27 cellular contexts compared by ENCODE assay signal in genomic region chr12:109789649-109790048, GRCh38. TPM values are rescaled to one million over a fixed set of nuclear protein-coding genes. Genes with fewer than 3 reads are reported as not detected.
DNase-seq lines count a peak whose midpoint lies in the region; ATAC-seq, FAIRE-seq and TF ChIP-seq lines count a peak whose summit lies in the region.
"Had no signal": no experiment of that assay in that cellular context is flagged by ENCODE, and none has a peak within 500 bp of the region (broad histone marks: within the 10 kb centered on the region; RNA-seq: fewer than 3 reads in every experiment).

No MANE protein-coding gene starts in this region.

- H4K20me1 ChIP-seq in K562 (replicated peaks; ENCODE audit: control insufficient read depth, insufficient read depth, low read length): 0 out of 2 replicates have a peak, but pooled peaks cover 3% of the 10 kb centered on the region
- H4K20me1 ChIP-seq: BLaER1 had no signal

- no peaks in the 10 kb centered on the region for H3K27me3 ChIP-seq in H7 (ENCODE audit: control insufficient read depth, insufficient read depth, low read length)
- H3K27me3 ChIP-seq in K562 (ENCODE audit: control insufficient read depth in 2 of 2, insufficient read depth in 2 of 2, low read length in 2 of 2): peaks cover 22 to 67% of the 10 kb centered on the region in 2 experiments
- H3K27me3 ChIP-seq: BLaER1 had no signal

- H3K4me3 Mint-ChIP-seq in type B pancreatic cell: no peak overlapping the region
- H3K4me3 Mint-ChIP-seq: CD14-positive monocyte; CD4-positive, alpha-beta memory T cell; CD4-positive, CD25-positive, alpha-beta regulatory T cell had no signal

- CTCF ChIA-PET in HEK293 (lab: Yijun Ruan, JAX) (interaction anchor here (0.6 to 1.9 kb wide), 3 partner anchors 10 to 63 kb away, joined by 4 to 7 read pairs (median 5); no protein-coding TSS in a partner anchor), K562 (lab: Yijun Ruan, JAX; ENCODE audit: low intra/inter-chr PET ratio) (no interaction called here), GM10248 (lab: Yijun Ruan, JAX) (no interaction called here)

- intact Hi-C loops in K562 (cut with micrococcal nuclease) (no loop called here), cardiac septum (cut with DNase I) (no loop called here)

- in situ Hi-C loops in K562 (cut with MboI): no loop called here

- no peaks in the 10 kb centered on the region for H3K36me3 Mint-ChIP-seq in type B pancreatic cell
- H3K36me3 Mint-ChIP-seq: CD14-positive monocyte; CD4-positive, alpha-beta memory T cell; CD4-positive, CD25-positive, alpha-beta regulatory T cell; CD8-positive, alpha-beta memory T cell had no signal

- no peaks in the 10 kb centered on the region for H3K27me3 Mint-ChIP-seq in type B pancreatic cell

- no peaks in the 10 kb centered on the region for H3K4me1 ChIP-seq in HEK293 (ENCODE audit: control insufficient read depth, insufficient read depth, low read length)
- peaks cover 0 to 4% of the 10 kb centered on the region in 2 experiments; a peak in 1 of 5 replicates for H3K4me1 ChIP-seq in K562 (replicated peaks in 1 of 2; ENCODE audit: control insufficient read depth in 2 of 2, insufficient read depth in 2 of 2, low read length in 2 of 2)
- H3K4me1 ChIP-seq: BE2C, BLaER1 had no signal

- no peak for TF ChIP-seq CTCF in HEK293 (tag by site-specific recombination; IDR thresholded peaks at IDR 0.05)
- TF ChIP-seq CTCF in K562 (IDR thresholded peaks at IDR 0.05 in 2 of 3, conservative IDR thresholded peaks at IDR 0.05 in 1 of 3; ENCODE audit: insufficient read depth in 2 of 3, low read depth in 1 of 3, low read length in 3 of 3): no peak
- TF ChIP-seq CTCF in fibroblast of mammary gland (conservative IDR thresholded peaks at IDR 0.05; ENCODE audit: control insufficient read depth, insufficient read depth, low read depth, low read length): no peak
- no peak for TF ChIP-seq CTCF in type B pancreatic cell (conservative IDR thresholded peaks at IDR 0.05)
- TF ChIP-seq CTCF in GM10248 (IDR thresholded peaks at IDR 0.05; ENCODE audit: control extremely low read depth, extremely low read depth, low read depth, missing control alignments): no peak

- no peaks in the 10 kb centered on the region for H3K9me3 Mint-ChIP-seq in type B pancreatic cell
- H3K9me3 Mint-ChIP-seq: CD14-positive monocyte; CD4-positive, CD25-positive, alpha-beta regulatory T cell; CD8-positive, alpha-beta memory T cell had no signal

- no peak overlapping the region for H3K9ac ChIP-seq in K562 (ENCODE audit: insufficient read depth in 1 of 2, low read depth in 2 of 2, low read length in 2 of 2)
- H3K9ac ChIP-seq: BLaER1 had no signal

- H3K4me1 Mint-ChIP-seq in type B pancreatic cell (ENCODE audit: unreplicated experiment): peaks cover 4% of the 10 kb centered on the region
- H3K4me1 Mint-ChIP-seq: CD14-positive monocyte; CD4-positive, alpha-beta memory T cell; CD4-positive, CD25-positive, alpha-beta regulatory T cell; CD8-positive, alpha-beta memory T cell had no signal

- no peak overlapping the region for H3K27ac ChIP-seq in HEK293 (ENCODE audit: extremely low read depth, low read depth, low read length)
- no peak overlapping the region for H3K27ac ChIP-seq in K562 (ENCODE audit: extremely low read depth, low read depth, low read length)
- H3K27ac ChIP-seq: BLaER1 had no signal

- H3K79me2 ChIP-seq in K562 (ENCODE audit: control insufficient read depth, insufficient read depth, low read length): no peaks in the 10 kb centered on the region

- no peak overlapping the region for H3K4me2 ChIP-seq in K562 (ENCODE audit: insufficient read depth, low read length)
- H3K4me2 ChIP-seq: BLaER1 had no signal

- TF ChIP-seq POLR2A in K562 (conservative IDR thresholded peaks at IDR 0.05): no peak

- H2AFZ ChIP-seq in K562 (ENCODE audit: low read depth, low read length): no peak overlapping the region

- no peaks in the 10 kb centered on the region for H3K9me1 ChIP-seq in K562 (ENCODE audit: control insufficient read depth, insufficient read depth, low read length)

- H3K4me3 ChIP-seq in H7 (ENCODE audit: insufficient read depth, low read depth, low read length): no peak overlapping the region
- no peak overlapping the region for H3K4me3 ChIP-seq in HEK293 (ENCODE audit: low read depth, low read length)
- no peak overlapping the region for H3K4me3 ChIP-seq in K562
- H3K4me3 ChIP-seq in fibroblast of mammary gland (ENCODE audit: control insufficient read depth, low read depth, low read length): no peak overlapping the region
- H3K4me3 ChIP-seq: BLaER1 had no signal

- no peak for TF ChIP-seq RAD21 in K562 (CRISPR knock-in tag; conservative IDR thresholded peaks at IDR 0.05 in 1 of 2, IDR thresholded peaks at IDR 0.05 in 1 of 2)

- TF ChIP-seq EP300 in K562 (IDR thresholded peaks at IDR 0.05; ENCODE audit: low read length): no peak

- H3K36me3 ChIP-seq in H7 (replicated peaks; ENCODE audit: control insufficient read depth, insufficient read depth, low read length) (no peaks in the 10 kb centered on the region; the same call in 1 of the 2 replicates), HEK293 (ENCODE audit: control insufficient read depth in 2 of 2, insufficient read depth in 1 of 2, low read length in 2 of 2) (peaks cover 0 to 6% of the 10 kb centered on the region in 2 experiments; a peak in 1 of 3 replicates), K562 (ENCODE audit: control insufficient read depth, insufficient read depth, low read length) (no peaks in the 10 kb centered on the region)
- H3K36me3 ChIP-seq: BE2C, BLaER1 had no signal

- POLR2A ChIA-PET in HEK293 (lab: Yijun Ruan, JAX) (no interaction called here), K562 (lab: Yijun Ruan, JAX) (no interaction called here), GM10248 (lab: Yijun Ruan, JAX) (no interaction called here)

- no peak overlapping the region for H3K27ac Mint-ChIP-seq in type B pancreatic cell
- H3K27ac Mint-ChIP-seq: CD14-positive monocyte; CD4-positive, CD25-positive, alpha-beta regulatory T cell; CD8-positive, alpha-beta memory T cell had no signal

- no peak for FAIRE-seq in K562 (lab: Jason Lieb, UNC)
- FAIRE-seq: A204.1, GM12891, GM19239 had no signal

- WGBS in K562 (ENCODE audit: insufficient coverage, low coverage, missing lambda C conversion rate): 0% methylated on average over 1 of the region's 1 CpG

- H3K9me3 ChIP-seq in HEK293 (ENCODE audit: control insufficient read depth, insufficient read depth, low read depth, low read length) (no peaks in the 10 kb centered on the region), K562 (replicated peaks; ENCODE audit: control insufficient read depth, insufficient read depth, low read depth, low read length) (no peaks in the 10 kb centered on the region; the same call in 1 of the 2 replicates)
- H3K9me3 ChIP-seq: BLaER1 had no signal

- DNase-seq in H7 (peak; percentile 51), K562 (ENCODE audit: extremely low read depth in 1 of 4, low spot score in 3 of 4) (no peak), fibroblast of mammary gland (ENCODE audit: low read depth) (peak; percentile 12), type B pancreatic cell (ENCODE audit: extremely low spot score, unreplicated experiment) (no peak), GM10248 (ENCODE audit: extremely low spot score) (no peak), cardiac septum (ENCODE audit: low spot score) (no peak)
- DNase-seq: 8988T; ACHN; BE2C; C1 segment of cervical spinal cord; CD4-positive, CD25-positive, alpha-beta regulatory T cell; CD8-positive, alpha-beta memory T cell; COR-L47; DMS 273 treated with DMSO at 0.1 percent for 48 hours; DMS153; DMS79; DND-41; EL; GDM1 had no signal

- BruUV-seq in K562 (replicated peaks; lab: Mats Ljungman, UMichigan): no TSS peak

- no peak for ATAC-seq in K562

TF ChIP-seq in HEK293, 187 proteins besides CTCF, POLR2A, EP300 and RAD21:
- TF ChIP-seq ZBTB17 (tag by site-specific recombination; IDR thresholded peaks at IDR 0.05): peak; percentile 73
- no peak for TF ChIP-seq ZNF677 (tag by site-specific recombination; IDR thresholded peaks at IDR 0.05)
- no peak for TF ChIP-seq ZNF214 (tag by site-specific recombination; IDR thresholded peaks at IDR 0.05; ENCODE audit: borderline replicate concordance)
- TF ChIP-seq ZNF23 (tag by site-specific recombination; IDR thresholded peaks at IDR 0.05; ENCODE audit: borderline replicate concordance): peak; percentile 89; the same call in 1 of the 2 replicates

TF ChIP-seq in K562, 482 proteins besides CTCF, POLR2A, EP300 and RAD21 (continues in another document):
- TF ChIP-seq TSC22D4 (tag; IDR thresholded peaks at IDR 0.05): no peak
- TF ChIP-seq PCBP1 (IDR thresholded peaks at IDR 0.05; ENCODE audit: low read depth, low read length, poor library complexity, severe bottlenecking): no peak

RNA-seq across cellular contexts. Expression of gene TRPV4, which starts 43.5 kb away (rescaled TPM):
- total RNA-seq in H7 (2014; rRNA removed; shearing (Covaris generic)): 1.6 and 4.0 TPM in 2 replicates
- total RNA-seq in K562 (2011; cell fraction: chromatin; rRNA removed; ENCODE audit: low replicate concordance): 1.1 TPM in 1 of 2 replicates, not detected in the other
- 0.39 and 0.50 TPM in 2 replicates for total RNA-seq in K562 (2011; cell fraction: nucleolus; rRNA removed)
- not detected in 2 replicates for total RNA-seq in K562 (2011; cell fraction: nucleoplasm; rRNA removed)
- total RNA-seq in K562 (2014; rRNA removed): not detected in 2 replicates
- not detected in 2 replicates for total RNA-seq in K562 (2014; rRNA removed; fragmentation: Illumina TruSeq; extraction: Trizol)
- not detected in 2 replicates for total RNA-seq in K562 (2015; rRNA removed; fragmentation: Illumina TruSeq; extraction: Trizol)
- not detected in 2 replicates for total RNA-seq in K562 (2021)
- 0.13 and 0.47 TPM in 2 replicates for polyA plus RNA-seq in K562 (2011; rRNA removed)
- 0.33 and 0.47 TPM in 2 replicates for polyA plus RNA-seq in K562 (2011; cell fraction: cytosol; rRNA removed)
- 0.34 and 0.72 TPM in 2 replicates for polyA plus RNA-seq in K562 (2011; cell fraction: nucleus; rRNA removed)
- polyA plus RNA-seq in K562 (2012): 0.03 TPM in 1 of 2 replicates, not detected in the other
- polyA plus RNA-seq in K562 (2014; fragmentation: Illumina TruSeq; extraction: Trizol): not detected in 2 replicates
- polyA plus RNA-seq in K562 (2014; fragmentation: Nextera tagmentation; extraction: Ambion mirVana): not detected
- 0.03 TPM in 1 of 2 replicates, not detected in the other for polyA plus RNA-seq in K562 (2014; rRNA removed)
- 0.39 TPM in 1 of 2 replicates, not detected in the other for polyA minus RNA-seq in K562 (2011; rRNA and poly(A)+ RNA removed)
- polyA minus RNA-seq in K562 (2011; cell fraction: cytosol; rRNA and poly(A)+ RNA removed): not detected in 2 replicates
- 0.40 and 1.7 TPM in 2 replicates for polyA minus RNA-seq in K562 (2011; cell fraction: nucleus; rRNA and poly(A)+ RNA removed)
- total RNA-seq in type B pancreatic cell (ENCODE audit: low replicate concordance): 2.1 and 3.1 TPM in 2 replicates
- 0.46 TPM for total RNA-seq in cardiac septum
- total RNA-seq: CD4-positive, CD25-positive, alpha-beta regulatory T cell; CD8-positive, alpha-beta memory T cell; G401 had no signal
- polyA plus RNA-seq: CD4-positive, alpha-beta memory T cell; CD4-positive, CD25-positive, alpha-beta regulatory T cell; CD8-positive, alpha-beta memory T cell had no signal

Comparison
In these comparisons a context has a peak if more than half of its experiments do, and no peak if none do; other contexts are left out.
1. DNase-seq: peak in H7 (single experiment) and fibroblast of mammary gland (single experiment); none in K562 (0 of 4), type B pancreatic cell (single experiment), GM10248 (single experiment) and cardiac septum (single experiment).